In genomic region chr10:79025113-79025832, GRCh38 we compare ENCODE assay signal across 11 cellular contexts. TPM values are rescaled to one million over a fixed set of nuclear protein-coding genes. Genes with fewer than 3 reads are reported as not detected.
DNase-seq lines count a peak whose midpoint lies in the region; ATAC-seq and TF ChIP-seq lines count a peak whose summit lies in the region.
"Had no signal": no experiment of that assay in that cellular context is flagged by ENCODE, and none has a peak within 500 bp of the region (broad histone marks: within the 10 kb centered on the region; RNA-seq: fewer than 3 reads in every experiment).

No MANE protein-coding gene starts in this region.

- H3K79me2 ChIP-seq in mammary epithelial cell (ENCODE audit: insufficient read depth, low read length), result no peaks in the 10 kb centered on the region
- H3K79me2 ChIP-seq: hepatocyte had no signal

- H3K4me3 Mint-ChIP-seq in CD4-positive, alpha-beta memory T cell, result peak overlapping the region in 5 of 8 donors; percentile 7 to 41 (median 23)
- H3K4me3 Mint-ChIP-seq in central memory CD8-positive, alpha-beta T cell, result peak overlapping the region; percentile 42

- peak overlapping the region; percentile 46 for H3K9ac ChIP-seq in neuronal stem cell (ENCODE audit: low read depth, low read length, poor library complexity)
- no peak overlapping the region for H3K9ac ChIP-seq in mammary epithelial cell (ENCODE audit: insufficient read depth, low read length)

- peak overlapping the region; percentile 77 for H3K18ac ChIP-seq in neuronal stem cell (ENCODE audit: low read length)

- dilution Hi-C loops in mammary epithelial cell (cut with HindIII; ENCODE audit: low sequenced_read_pairs), result loop anchor here (5.0 kb wide), 1 partner anchor 38 kb away; no protein-coding TSS in a partner anchor

- peaks cover 14 to 41% (median 30%) of the 10 kb centered on the region in 4 donors for H3K4me1 Mint-ChIP-seq in CD4-positive, alpha-beta memory T cell
- H3K4me1 Mint-ChIP-seq in central memory CD8-positive, alpha-beta T cell, result peaks cover 31% of the 10 kb centered on the region

- H3K27ac Mint-ChIP-seq in CD4-positive, alpha-beta memory T cell, result peak overlapping the region in 4 of 7 donors; percentile 20 to 68 (median 51)
- H3K27ac Mint-ChIP-seq in central memory CD8-positive, alpha-beta T cell (ENCODE audit: low read depth), result peak overlapping the region; percentile 44

- H3K4me2 ChIP-seq in neuronal stem cell (ENCODE audit: insufficient read depth, low read length, poor library complexity, severe bottlenecking) (no peak overlapping the region), mammary epithelial cell (ENCODE audit: insufficient read depth, low read depth, low read length) (no peak overlapping the region)
- H3K4me2 ChIP-seq: hepatocyte had no signal

- H2BK120ac ChIP-seq in neuronal stem cell (ENCODE audit: low read depth, low read length), result peak overlapping the region; percentile 18

- H3K9me3 Mint-ChIP-seq in CD4-positive, alpha-beta memory T cell, result no peaks in the 10 kb centered on the region
- H3K9me3 Mint-ChIP-seq in central memory CD8-positive, alpha-beta T cell, result no peaks in the 10 kb centered on the region

- H3K23ac ChIP-seq in neuronal stem cell (ENCODE audit: low read depth, low read length, poor library complexity), result peak overlapping the region; percentile 57

- peak overlapping the region; percentile 56 for H2BK15ac ChIP-seq in neuronal stem cell (ENCODE audit: low read length)

- peak overlapping the region; percentile 67 for H2AK5ac ChIP-seq in neuronal stem cell (ENCODE audit: low read depth, low read length)

- peak overlapping the region; percentile 32 for H3K14ac ChIP-seq in neuronal stem cell (ENCODE audit: low read length)

- TF ChIP-seq CTCF in RWPE2 (IDR thresholded peaks at IDR 0.05; ENCODE audit: poor library complexity, severe bottlenecking), result no peak
- TF ChIP-seq CTCF in mammary epithelial cell (conservative IDR thresholded peaks at IDR 0.05 in 1 of 2, IDR thresholded peaks at IDR 0.05 in 1 of 2; ENCODE audit: extremely low read depth in 1 of 2, insufficient read depth in 1 of 2, low read depth in 1 of 2, low read length in 2 of 2), result no peak
- no peak for TF ChIP-seq CTCF in GM20000 (IDR thresholded peaks at IDR 0.05; ENCODE audit: extremely low read depth, missing control alignments)

- in situ Hi-C loops in mammary epithelial cell (cut with MboI; ENCODE audit: low sequenced_read_pairs in 2 of 2), result no loop called here

- no peaks in the 10 kb centered on the region for H3K27me3 Mint-ChIP-seq in CD4-positive, alpha-beta memory T cell
- H3K27me3 Mint-ChIP-seq in central memory CD8-positive, alpha-beta T cell, result no peaks in the 10 kb centered on the region

- no CpG with 5 or more reads among the region's 23 CpGs for WGBS in neuronal stem cell (ENCODE audit: extremely low coverage in 2 of 2, insufficient read length in 2 of 2, insufficient replicate concordance in 1 of 2), 2 donors
- 46% methylated on average over 4 of the region's 23 CpGs for WGBS in mammary epithelial cell (ENCODE audit: low coverage, missing lambda C conversion rate)

- peaks cover 29% of the 10 kb centered on the region for H3K4me1 ChIP-seq in CD4-positive, alpha-beta memory T cell (ENCODE audit: insufficient read depth, low read length)
- H3K4me1 ChIP-seq in RWPE2 (ENCODE audit: insufficient read depth, poor library complexity, severe bottlenecking) (no peaks in the 10 kb centered on the region), neuronal stem cell (ENCODE audit: control insufficient read depth in 2 of 2, insufficient read depth in 1 of 2, low read depth in 1 of 2, low read length in 2 of 2) (peaks cover 8 to 18% of the 10 kb centered on the region in 2 donors), mammary epithelial cell (ENCODE audit: insufficient read depth, low read length) (no peaks in the 10 kb centered on the region)
- H3K4me1 ChIP-seq: ascending aorta had no signal

- intact Hi-C loops in CD4-positive, alpha-beta memory T cell (cut with micrococcal nuclease), result loop anchor here (1.0 kb wide), 1 partner anchor 42 kb away; no protein-coding TSS in a partner anchor
- intact Hi-C loops in mammary epithelial cell (cut with micrococcal nuclease), result no loop called here

- no peaks in the 10 kb centered on the region for H3K36me3 ChIP-seq in CD4-positive, alpha-beta memory T cell (ENCODE audit: insufficient read depth, low read length)
- H3K36me3 ChIP-seq in RWPE2 (ENCODE audit: low read depth) (no peaks in the 10 kb centered on the region), neuronal stem cell (replicated peaks in 1 of 2; ENCODE audit: control insufficient read depth in 2 of 2, insufficient read depth in 2 of 2, low read length in 2 of 2) (no peaks in the 10 kb centered on the region), mammary epithelial cell (ENCODE audit: insufficient read depth, low read length) (no peaks in the 10 kb centered on the region)
- H3K36me3 ChIP-seq: ascending aorta had no signal

- H2BK12ac ChIP-seq in neuronal stem cell (ENCODE audit: low read length), result peak overlapping the region; percentile 52

- no peaks in the 10 kb centered on the region for H3K79me1 ChIP-seq in neuronal stem cell (ENCODE audit: low read depth, low read length)

- ATAC-seq in RWPE2 (ENCODE audit: low read depth), result no peak
- ATAC-seq in central memory CD8-positive, alpha-beta T cell (replicated peaks; ENCODE audit: extremely low read depth, poor library complexity, severe bottlenecking), result peak; percentile 68

- no peak overlapping the region for H4K91ac ChIP-seq in neuronal stem cell (ENCODE audit: low read depth, low read length, poor library complexity)

- no peak overlapping the region for H3K27ac ChIP-seq in CD4-positive, alpha-beta memory T cell (ENCODE audit: low read depth, low read length)
- no peak overlapping the region for H3K27ac ChIP-seq in RWPE2 (ENCODE audit: poor library complexity, severe bottlenecking)
- no peak overlapping the region for H3K27ac ChIP-seq in neuronal stem cell (replicated peaks; ENCODE audit: low read length)
- H3K27ac ChIP-seq in mammary epithelial cell (ENCODE audit: insufficient read depth, low read depth, low read length), result no peak overlapping the region
- H3K27ac ChIP-seq: ascending aorta, hepatocyte had no signal

- no peaks in the 10 kb centered on the region for H4K20me1 ChIP-seq in mammary epithelial cell (ENCODE audit: insufficient read depth, low read length)

- H2AFZ ChIP-seq in neuronal stem cell (ENCODE audit: low read length) (peak overlapping the region; percentile 60), mammary epithelial cell (ENCODE audit: low read depth, low read length) (no peak overlapping the region)
- H2AFZ ChIP-seq: hepatocyte had no signal

- DNase-seq in CD4-positive, alpha-beta memory T cell, result peak in 4 of 5 donors; percentile 15 to 41 (median 23)
- DNase-seq in RWPE2 (ENCODE audit: low spot score) (peak; percentile 52), neuronal stem cell (ENCODE audit: low spot score) (no peak), mammary epithelial cell (no peak), T-helper 1 cell (no peak), GM20000 (ENCODE audit: low spot score) (no peak), germinal center (ENCODE audit: low spot score) (no peak)
- DNase-seq in central memory CD8-positive, alpha-beta T cell (ENCODE audit: low spot score in 2 of 2), result peak; percentile 39 to 80
- DNase-seq: small intestine had no signal

- H3K4ac ChIP-seq in neuronal stem cell (ENCODE audit: low read length), result no peak overlapping the region

- peak overlapping the region; percentile 87 for H4K8ac ChIP-seq in neuronal stem cell (ENCODE audit: low read depth, low read length)

- POLR2A ChIA-PET in CD4-positive, alpha-beta memory T cell (lab: Charles Lee; ENCODE audit: partially characterized antibody), result interaction anchor here (0.6 to 1.8 kb wide), 3 partner anchors 22 to 96 kb away, joined by 3 to 7 read pairs (median 3); no protein-coding TSS in a partner anchor

- no TSS peak for BruUV-seq in mammary epithelial cell (replicated peaks; lab: Mats Ljungman, UMichigan)

- H3K36me3 Mint-ChIP-seq in CD4-positive, alpha-beta memory T cell, result no peaks in the 10 kb centered on the region
- peaks cover 15% of the 10 kb centered on the region for H3K36me3 Mint-ChIP-seq in central memory CD8-positive, alpha-beta T cell (ENCODE audit: insufficient read depth)

- CTCF ChIA-PET in CD4-positive, alpha-beta memory T cell (lab: Charles Lee; ENCODE audit: partially characterized antibody), result interaction anchor here (1.1 to 1.3 kb wide), 2 partner anchors 13 to 22 kb away, joined by 4 read pairs; no protein-coding TSS in a partner anchor
- CTCF ChIA-PET in mammary epithelial cell (lab: Charles Lee; ENCODE audit: low non-redundant PET), result no interaction called here

- no peak overlapping the region for H2BK5ac ChIP-seq in neuronal stem cell (ENCODE audit: low read length)

- no peak overlapping the region for H3K4me3 ChIP-seq in CD4-positive, alpha-beta memory T cell (ENCODE audit: low read length in 2 of 2)
- H3K4me3 ChIP-seq in RWPE2 (ENCODE audit: severe bottlenecking) (no peak overlapping the region), neuronal stem cell (ENCODE audit: low read length in 2 of 2) (peak overlapping the region in 1 of 2 donors; percentile 46), mammary epithelial cell (replicated peaks in 1 of 3; ENCODE audit: insufficient read depth in 1 of 3, low read depth in 2 of 3, low read length in 3 of 3) (no peak overlapping the region)
- H3K4me3 ChIP-seq: ascending aorta, hepatocyte had no signal

- no peaks in the 10 kb centered on the region for H3K27me3 ChIP-seq in CD4-positive, alpha-beta memory T cell (ENCODE audit: insufficient read depth, low read length)
- H3K27me3 ChIP-seq in RWPE2 (ENCODE audit: insufficient read depth, poor library complexity, severe bottlenecking), result no peaks in the 10 kb centered on the region
- peaks cover 0 to 14% (median 1%) of the 10 kb centered on the region in 3 experiments for H3K27me3 ChIP-seq in neuronal stem cell (ENCODE audit: control insufficient read depth in 3 of 3, insufficient read depth in 3 of 3, low read depth in 1 of 3, low read length in 3 of 3)
- no peaks in the 10 kb centered on the region for H3K27me3 ChIP-seq in mammary epithelial cell (ENCODE audit: insufficient read depth, low read length)
- H3K27me3 ChIP-seq: ascending aorta, hepatocyte had no signal

- no peaks in the 10 kb centered on the region for H3K9me3 ChIP-seq in CD4-positive, alpha-beta memory T cell (ENCODE audit: control insufficient read depth in 1 of 2, low read length in 2 of 2)
- H3K9me3 ChIP-seq in RWPE2 (ENCODE audit: severe bottlenecking), result no peaks in the 10 kb centered on the region
- no peaks in the 10 kb centered on the region for H3K9me3 ChIP-seq in neuronal stem cell (replicated peaks in 1 of 2; ENCODE audit: control insufficient read depth in 2 of 2, insufficient read depth in 1 of 2, low read depth in 1 of 2, low read length in 2 of 2)
- H3K9me3 ChIP-seq in mammary epithelial cell (replicated peaks; ENCODE audit: insufficient read depth, low read length), result no peaks in the 10 kb centered on the region
- H3K9me3 ChIP-seq: ascending aorta had no signal

RNA-seq across cellular contexts. Expression of gene ZMIZ1, which starts 43.5 kb away (rescaled TPM):
- 10 to 100 TPM; 23.1 to 25.4 TPM for total RNA-seq in CD4-positive, alpha-beta memory T cell
- polyA plus RNA-seq in CD4-positive, alpha-beta memory T cell, result 1 to 10 TPM in 1 of 2 donors, under 1 TPM in 1; 0.58 to 4.9 TPM
- polyA plus RNA-seq in neuronal stem cell (2013, experiment 1 of 2), result 21.6 TPM
- polyA plus RNA-seq in neuronal stem cell (2013, experiment 2 of 2), result 24.3 TPM
- total RNA-seq in mammary epithelial cell, result 10 to 100 TPM; 22.3 to 25.0 TPM
- 5.9 TPM for polyA plus RNA-seq in mammary epithelial cell
- 16.3 TPM for polyA minus RNA-seq in mammary epithelial cell

Comparison
In these comparisons a context has a peak if more than half of its experiments do, and no peak if none do; other contexts are left out.
1. DNase-seq: peak in CD4-positive, alpha-beta memory T cell (4 of 5), RWPE2 (single experiment) and central memory CD8-positive, alpha-beta T cell (2 of 2); none in neuronal stem cell (single experiment), mammary epithelial cell (single experiment), T-helper 1 cell (0 of 5), GM20000 (single experiment) and germinal center (single experiment).